Comparison of ENCODE assay signal across 1 cellular context in the genomic region with DNA sequence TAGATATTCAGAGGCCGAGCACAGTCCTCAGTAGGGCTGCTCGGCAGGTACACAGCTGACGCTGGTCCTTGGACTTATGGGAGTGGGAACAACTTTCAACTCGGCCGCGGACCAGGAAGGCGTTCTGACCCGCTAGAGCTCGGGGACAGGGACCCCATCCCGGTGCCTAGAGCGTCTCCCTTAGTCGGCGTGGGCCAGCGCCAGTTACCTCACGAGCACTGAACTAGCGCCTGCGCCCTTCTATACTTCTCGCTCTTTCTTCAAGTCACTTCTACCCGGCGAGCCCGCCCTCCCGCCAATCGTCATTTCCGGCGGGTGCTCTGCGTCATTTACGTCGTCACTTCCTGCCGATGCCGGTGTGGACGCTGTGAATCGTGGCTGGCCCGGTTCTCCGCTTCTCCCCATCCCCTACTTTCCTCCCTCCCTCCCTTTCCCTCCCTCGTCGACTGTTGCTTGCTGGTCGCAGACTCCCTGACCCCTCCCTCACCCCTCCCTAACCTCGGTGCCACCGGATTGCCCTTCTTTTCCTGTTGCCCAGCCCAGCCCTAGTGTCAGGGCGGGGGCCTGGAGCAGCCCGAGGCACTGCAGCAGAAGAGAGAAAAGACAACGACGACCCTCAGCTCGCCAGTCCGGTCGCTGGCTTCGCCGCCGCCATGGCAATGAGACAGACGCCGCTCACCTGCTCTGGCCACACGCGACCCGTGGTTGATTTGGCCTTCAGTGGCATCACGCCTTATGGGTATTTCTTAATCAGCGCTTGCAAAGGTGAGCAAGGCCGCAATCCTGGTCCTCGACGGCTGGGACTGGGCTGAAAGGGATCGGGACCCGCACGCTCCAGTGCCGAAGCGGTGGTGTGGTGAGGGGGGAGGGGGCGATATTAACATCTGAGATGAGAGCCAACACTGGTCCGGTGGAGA.
TF ChIP-seq lines count a peak whose summit lies in the region.

A gene with protein sequence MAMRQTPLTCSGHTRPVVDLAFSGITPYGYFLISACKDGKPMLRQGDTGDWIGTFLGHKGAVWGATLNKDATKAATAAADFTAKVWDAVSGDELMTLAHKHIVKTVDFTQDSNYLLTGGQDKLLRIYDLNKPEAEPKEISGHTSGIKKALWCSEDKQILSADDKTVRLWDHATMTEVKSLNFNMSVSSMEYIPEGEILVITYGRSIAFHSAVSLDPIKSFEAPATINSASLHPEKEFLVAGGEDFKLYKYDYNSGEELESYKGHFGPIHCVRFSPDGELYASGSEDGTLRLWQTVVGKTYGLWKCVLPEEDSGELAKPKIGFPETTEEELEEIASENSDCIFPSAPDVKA (plus strand): TSS at position 333 of the 917 bp plus-strand sequence. CDS start 321 bp downstream, at position 654.

TF ChIP-seq in HepG2, 621 proteins besides CTCF, POLR2A, EP300 and RAD21 (continued from another document and continues in another):
- TF ChIP-seq, protein P1, sequence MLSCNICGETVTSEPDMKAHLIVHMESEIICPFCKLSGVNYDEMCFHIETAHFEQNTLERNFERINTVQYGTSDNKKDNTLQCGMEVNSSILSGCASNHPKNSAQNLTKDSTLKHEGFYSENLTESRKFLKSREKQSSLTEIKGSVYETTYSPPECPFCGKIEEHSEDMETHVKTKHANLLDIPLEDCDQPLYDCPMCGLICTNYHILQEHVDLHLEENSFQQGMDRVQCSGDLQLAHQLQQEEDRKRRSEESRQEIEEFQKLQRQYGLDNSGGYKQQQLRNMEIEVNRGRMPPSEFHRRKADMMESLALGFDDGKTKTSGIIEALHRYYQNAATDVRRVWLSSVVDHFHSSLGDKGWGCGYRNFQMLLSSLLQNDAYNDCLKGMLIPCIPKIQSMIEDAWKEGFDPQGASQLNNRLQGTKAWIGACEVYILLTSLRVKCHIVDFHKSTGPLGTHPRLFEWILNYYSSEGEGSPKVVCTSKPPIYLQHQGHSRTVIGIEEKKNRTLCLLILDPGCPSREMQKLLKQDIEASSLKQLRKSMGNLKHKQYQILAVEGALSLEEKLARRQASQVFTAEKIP (CRISPR knock-in tag; IDR thresholded peaks at IDR 0.05; ENCODE audit: borderline replicate concordance) = no peak
- TF ChIP-seq ZNF746 (CRISPR knock-in tag; IDR thresholded peaks at IDR 0.05) = peak; percentile 19; the same call in 1 of the 2 replicates
- no peak; the same call in 1 of the 2 replicates for TF ChIP-seq ONECUT2 (CRISPR knock-in tag; IDR thresholded peaks at IDR 0.05)
- TF ChIP-seq, protein P2, sequence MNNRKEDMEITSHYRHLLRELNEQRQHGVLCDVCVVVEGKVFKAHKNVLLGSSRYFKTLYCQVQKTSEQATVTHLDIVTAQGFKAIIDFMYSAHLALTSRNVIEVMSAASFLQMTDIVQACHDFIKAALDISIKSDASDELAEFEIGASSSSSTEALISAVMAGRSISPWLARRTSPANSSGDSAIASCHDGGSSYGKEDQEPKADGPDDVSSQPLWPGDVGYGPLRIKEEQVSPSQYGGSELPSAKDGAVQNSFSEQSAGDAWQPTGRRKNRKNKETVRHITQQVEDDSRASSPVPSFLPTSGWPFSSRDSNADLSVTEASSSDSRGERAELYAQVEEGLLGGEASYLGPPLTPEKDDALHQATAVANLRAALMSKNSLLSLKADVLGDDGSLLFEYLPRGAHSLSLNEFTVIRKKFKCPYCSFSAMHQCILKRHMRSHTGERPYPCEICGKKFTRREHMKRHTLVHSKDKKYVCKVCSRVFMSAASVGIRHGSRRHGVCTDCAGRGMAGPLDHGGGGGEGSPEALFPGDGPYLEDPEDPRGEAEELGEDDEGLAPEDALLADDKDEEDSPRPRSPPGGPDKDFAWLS (CRISPR knock-in tag; IDR thresholded peaks at IDR 0.05; ENCODE audit: borderline replicate concordance) = no peak; the same call in 1 of the 2 replicates
- peak; percentile 48; the same call in 1 of the 2 replicates for TF ChIP-seq ELF3 (CRISPR knock-in tag; IDR thresholded peaks at IDR 0.05)
- peak; percentile 62 for TF ChIP-seq HNRNPLL (IDR thresholded peaks at IDR 0.05; ENCODE audit: low read depth, low read length, poor library complexity, severe bottlenecking)
- TF ChIP-seq NCOA5 (CRISPR knock-in tag; IDR thresholded peaks at IDR 0.05) = no peak
- TF ChIP-seq ZNF530 (CRISPR knock-in tag; IDR thresholded peaks at IDR 0.05; ENCODE audit: low read depth) = no peak
- TF ChIP-seq REPIN1 (CRISPR knock-in tag; IDR thresholded peaks at IDR 0.05; ENCODE audit: borderline replicate concordance, low read depth) = no peak
- no peak for TF ChIP-seq SETDB1 (CRISPR knock-in tag; IDR thresholded peaks at IDR 0.05; ENCODE audit: borderline replicate concordance)
- peak; percentile 40; the same call in 1 of the 2 replicates for TF ChIP-seq ZNF724P (CRISPR knock-in tag; IDR thresholded peaks at IDR 0.05; ENCODE audit: borderline replicate concordance)
- TF ChIP-seq HNRNPL (IDR thresholded peaks at IDR 0.05; ENCODE audit: low read depth, low read length) = 0 out of 2 replicates have a peak, but pooled peaks have one; percentile 39
- TF ChIP-seq, protein P3, sequence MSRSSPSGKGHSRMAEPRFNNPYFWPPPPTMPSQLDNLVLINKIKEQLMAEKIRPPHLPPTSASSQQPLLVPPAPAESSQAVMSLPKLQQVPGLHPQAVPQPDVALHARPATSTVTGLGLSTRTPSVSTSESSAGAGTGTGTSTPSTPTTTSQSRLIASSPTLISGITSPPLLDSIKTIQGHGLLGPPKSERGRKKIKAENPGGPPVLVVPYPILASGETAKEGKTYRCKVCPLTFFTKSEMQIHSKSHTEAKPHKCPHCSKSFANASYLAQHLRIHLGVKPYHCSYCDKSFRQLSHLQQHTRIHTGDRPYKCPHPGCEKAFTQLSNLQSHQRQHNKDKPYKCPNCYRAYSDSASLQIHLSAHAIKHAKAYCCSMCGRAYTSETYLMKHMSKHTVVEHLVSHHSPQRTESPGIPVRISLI (CRISPR knock-in tag; IDR thresholded peaks at IDR 0.05; ENCODE audit: borderline replicate concordance) = peak; percentile 61
- peak; percentile 55; the same call in 1 of the 2 replicates for TF ChIP-seq ZNF501 (CRISPR knock-in tag; IDR thresholded peaks at IDR 0.05)
- peak; percentile 9; the same call in 1 of the 2 replicates for TF ChIP-seq EEA1 (CRISPR knock-in tag; IDR thresholded peaks at IDR 0.05; ENCODE audit: borderline replicate concordance)
- peak; percentile 70; the same call in 1 of the 2 replicates for TF ChIP-seq ZNF350 (CRISPR knock-in tag; IDR thresholded peaks at IDR 0.05; ENCODE audit: borderline replicate concordance, low read depth)
- TF ChIP-seq ZNF790 (CRISPR knock-in tag; IDR thresholded peaks at IDR 0.05; ENCODE audit: borderline replicate concordance) = peak; percentile 65; the same call in 1 of the 2 replicates
- no peak for TF ChIP-seq HHEX (CRISPR knock-in tag; IDR thresholded peaks at IDR 0.05)
- TF ChIP-seq JDP2 (CRISPR knock-in tag; IDR thresholded peaks at IDR 0.05; ENCODE audit: borderline replicate concordance) = no peak
- no peak for TF ChIP-seq NFIB (CRISPR knock-in tag; IDR thresholded peaks at IDR 0.05; ENCODE audit: borderline replicate concordance)
- TF ChIP-seq GATA4 (IDR thresholded peaks at IDR 0.05; ENCODE audit: borderline replicate concordance, low read depth) = peak; percentile 68; the same call in 1 of the 2 replicates
- peak; percentile 48; the same call in 1 of the 2 replicates for TF ChIP-seq ZNF614 (CRISPR knock-in tag; IDR thresholded peaks at IDR 0.05; ENCODE audit: borderline replicate concordance)
- TF ChIP-seq ZC3H13 (CRISPR knock-in tag; IDR thresholded peaks at IDR 0.05) = no peak
- TF ChIP-seq ZNF567 (CRISPR knock-in tag; IDR thresholded peaks at IDR 0.05; ENCODE audit: borderline replicate concordance) = no peak; the same call in 1 of the 2 replicates
- no peak for TF ChIP-seq ISX (CRISPR knock-in tag; conservative IDR thresholded peaks at IDR 0.05)
- TF ChIP-seq, protein P4, sequence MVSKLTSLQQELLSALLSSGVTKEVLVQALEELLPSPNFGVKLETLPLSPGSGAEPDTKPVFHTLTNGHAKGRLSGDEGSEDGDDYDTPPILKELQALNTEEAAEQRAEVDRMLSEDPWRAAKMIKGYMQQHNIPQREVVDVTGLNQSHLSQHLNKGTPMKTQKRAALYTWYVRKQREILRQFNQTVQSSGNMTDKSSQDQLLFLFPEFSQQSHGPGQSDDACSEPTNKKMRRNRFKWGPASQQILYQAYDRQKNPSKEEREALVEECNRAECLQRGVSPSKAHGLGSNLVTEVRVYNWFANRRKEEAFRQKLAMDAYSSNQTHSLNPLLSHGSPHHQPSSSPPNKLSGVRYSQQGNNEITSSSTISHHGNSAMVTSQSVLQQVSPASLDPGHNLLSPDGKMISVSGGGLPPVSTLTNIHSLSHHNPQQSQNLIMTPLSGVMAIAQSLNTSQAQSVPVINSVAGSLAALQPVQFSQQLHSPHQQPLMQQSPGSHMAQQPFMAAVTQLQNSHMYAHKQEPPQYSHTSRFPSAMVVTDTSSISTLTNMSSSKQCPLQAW (CRISPR knock-in tag; IDR thresholded peaks at IDR 0.05) = peak; percentile 12; the same call in 1 of the 2 replicates
- TF ChIP-seq, protein P5, sequence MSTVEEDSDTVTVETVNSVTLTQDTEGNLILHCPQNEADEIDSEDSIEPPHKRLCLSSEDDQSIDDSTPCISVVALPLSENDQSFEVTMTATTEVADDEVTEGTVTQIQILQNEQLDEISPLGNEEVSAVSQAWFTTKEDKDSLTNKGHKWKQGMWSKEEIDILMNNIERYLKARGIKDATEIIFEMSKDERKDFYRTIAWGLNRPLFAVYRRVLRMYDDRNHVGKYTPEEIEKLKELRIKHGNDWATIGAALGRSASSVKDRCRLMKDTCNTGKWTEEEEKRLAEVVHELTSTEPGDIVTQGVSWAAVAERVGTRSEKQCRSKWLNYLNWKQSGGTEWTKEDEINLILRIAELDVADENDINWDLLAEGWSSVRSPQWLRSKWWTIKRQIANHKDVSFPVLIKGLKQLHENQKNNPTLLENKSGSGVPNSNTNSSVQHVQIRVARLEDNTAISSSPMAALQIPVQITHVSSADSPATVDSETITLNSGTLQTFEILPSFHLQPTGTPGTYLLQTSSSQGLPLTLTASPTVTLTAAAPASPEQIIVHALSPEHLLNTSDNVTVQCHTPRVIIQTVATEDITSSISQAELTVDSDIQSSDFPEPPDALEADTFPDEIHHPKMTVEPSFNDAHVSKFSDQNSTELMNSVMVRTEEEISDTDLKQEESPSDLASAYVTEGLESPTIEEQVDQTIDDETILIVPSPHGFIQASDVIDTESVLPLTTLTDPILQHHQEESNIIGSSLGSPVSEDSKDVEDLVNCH (CRISPR knock-in tag; IDR thresholded peaks at IDR 0.05) = 0 out of 2 replicates have a peak, but pooled peaks have one; percentile 59
- peak; percentile 86 for TF ChIP-seq SP2 (CRISPR knock-in tag; IDR thresholded peaks at IDR 0.05)
- TF ChIP-seq, protein P6, sequence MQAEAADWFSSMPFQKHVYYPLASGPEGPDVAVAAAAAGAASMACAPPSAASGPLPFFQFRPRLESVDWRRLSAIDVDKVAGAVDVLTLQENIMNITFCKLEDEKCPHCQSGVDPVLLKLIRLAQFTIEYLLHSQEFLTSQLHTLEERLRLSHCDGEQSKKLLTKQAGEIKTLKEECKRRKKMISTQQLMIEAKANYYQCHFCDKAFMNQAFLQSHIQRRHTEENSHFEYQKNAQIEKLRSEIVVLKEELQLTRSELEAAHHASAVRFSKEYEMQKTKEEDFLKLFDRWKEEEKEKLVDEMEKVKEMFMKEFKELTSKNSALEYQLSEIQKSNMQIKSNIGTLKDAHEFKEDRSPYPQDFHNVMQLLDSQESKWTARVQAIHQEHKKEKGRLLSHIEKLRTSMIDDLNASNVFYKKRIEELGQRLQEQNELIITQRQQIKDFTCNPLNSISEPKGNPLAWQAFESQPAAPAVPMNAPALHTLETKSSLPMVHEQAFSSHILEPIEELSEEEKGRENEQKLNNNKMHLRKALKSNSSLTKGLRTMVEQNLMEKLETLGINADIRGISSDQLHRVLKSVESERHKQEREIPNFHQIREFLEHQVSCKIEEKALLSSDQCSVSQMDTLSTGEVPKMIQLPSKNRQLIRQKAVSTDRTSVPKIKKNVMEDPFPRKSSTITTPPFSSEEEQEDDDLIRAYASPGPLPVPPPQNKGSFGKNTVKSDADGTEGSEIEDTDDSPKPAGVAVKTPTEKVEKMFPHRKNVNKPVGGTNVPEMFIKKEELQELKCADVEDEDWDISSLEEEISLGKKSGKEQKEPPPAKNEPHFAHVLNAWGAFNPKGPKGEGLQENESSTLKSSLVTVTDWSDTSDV (CRISPR knock-in tag; IDR thresholded peaks at IDR 0.05) = 0 out of 2 replicates have a peak, but pooled peaks have one; percentile 11
- TF ChIP-seq ZNF557 (CRISPR knock-in tag; IDR thresholded peaks at IDR 0.05) = peak; percentile 86
- TF ChIP-seq MATR3 (CRISPR knock-in tag; IDR thresholded peaks at IDR 0.05) = no peak
- TF ChIP-seq AGO1 (IDR thresholded peaks at IDR 0.05; ENCODE audit: low read depth, low read length, poor library complexity, severe bottlenecking) = no peak
- TF ChIP-seq ZNF367 (CRISPR knock-in tag; IDR thresholded peaks at IDR 0.05; ENCODE audit: borderline replicate concordance) = peak; percentile 36; the same call in 1 of the 2 replicates
- TF ChIP-seq RFX3 (CRISPR knock-in tag; IDR thresholded peaks at IDR 0.05) = peak; percentile 64
- TF ChIP-seq SAFB2 (CRISPR knock-in tag; IDR thresholded peaks at IDR 0.05; ENCODE audit: borderline replicate concordance, low read depth) = peak; percentile 52; the same call in 1 of the 2 replicates
- TF ChIP-seq MYNN (CRISPR knock-in tag; IDR thresholded peaks at IDR 0.05; ENCODE audit: low read depth) = no peak
- no peak for TF ChIP-seq SRF (IDR thresholded peaks at IDR 0.05; ENCODE audit: low read depth, low read length)
- 0 out of 2 replicates have a peak, but pooled peaks have one; percentile 24 for TF ChIP-seq ZNF629 (CRISPR knock-in tag; conservative IDR thresholded peaks at IDR 0.05)
- TF ChIP-seq ZNF143 (CRISPR knock-in tag; IDR thresholded peaks at IDR 0.05) = peak; percentile 61
- TF ChIP-seq, protein P7, sequence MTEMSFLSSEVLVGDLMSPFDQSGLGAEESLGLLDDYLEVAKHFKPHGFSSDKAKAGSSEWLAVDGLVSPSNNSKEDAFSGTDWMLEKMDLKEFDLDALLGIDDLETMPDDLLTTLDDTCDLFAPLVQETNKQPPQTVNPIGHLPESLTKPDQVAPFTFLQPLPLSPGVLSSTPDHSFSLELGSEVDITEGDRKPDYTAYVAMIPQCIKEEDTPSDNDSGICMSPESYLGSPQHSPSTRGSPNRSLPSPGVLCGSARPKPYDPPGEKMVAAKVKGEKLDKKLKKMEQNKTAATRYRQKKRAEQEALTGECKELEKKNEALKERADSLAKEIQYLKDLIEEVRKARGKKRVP (CRISPR knock-in tag; IDR thresholded peaks at IDR 0.05) = no peak; a peak in 1 of 4 replicates
- no peak for TF ChIP-seq ZNF180 (CRISPR knock-in tag; IDR thresholded peaks at IDR 0.05; ENCODE audit: borderline replicate concordance, low read depth)
- TF ChIP-seq NAIF1 (CRISPR knock-in tag; IDR thresholded peaks at IDR 0.05; ENCODE audit: borderline replicate concordance) = peak; percentile 79
- TF ChIP-seq FOXP4 (CRISPR knock-in tag; IDR thresholded peaks at IDR 0.05) = no peak
- TF ChIP-seq ATF7-NPFF (CRISPR knock-in tag; IDR thresholded peaks at IDR 0.05; ENCODE audit: low read depth) = peak; percentile 60
